Comparison of ENCODE assay signal across 1 cellular context in genomic region chr2:151363709-151364108, GRCh38.
A peak's percentile ranks its signal among the peaks of the same experiment; 100 is the strongest.
TF ChIP-seq lines count a peak whose summit lies in the region.

No MANE protein-coding gene starts in this region.

TF ChIP-seq in GM12878, 131 proteins besides CTCF, POLR2A, EP300 and RAD21 (continued from another document):
- TF ChIP-seq, protein P1, sequence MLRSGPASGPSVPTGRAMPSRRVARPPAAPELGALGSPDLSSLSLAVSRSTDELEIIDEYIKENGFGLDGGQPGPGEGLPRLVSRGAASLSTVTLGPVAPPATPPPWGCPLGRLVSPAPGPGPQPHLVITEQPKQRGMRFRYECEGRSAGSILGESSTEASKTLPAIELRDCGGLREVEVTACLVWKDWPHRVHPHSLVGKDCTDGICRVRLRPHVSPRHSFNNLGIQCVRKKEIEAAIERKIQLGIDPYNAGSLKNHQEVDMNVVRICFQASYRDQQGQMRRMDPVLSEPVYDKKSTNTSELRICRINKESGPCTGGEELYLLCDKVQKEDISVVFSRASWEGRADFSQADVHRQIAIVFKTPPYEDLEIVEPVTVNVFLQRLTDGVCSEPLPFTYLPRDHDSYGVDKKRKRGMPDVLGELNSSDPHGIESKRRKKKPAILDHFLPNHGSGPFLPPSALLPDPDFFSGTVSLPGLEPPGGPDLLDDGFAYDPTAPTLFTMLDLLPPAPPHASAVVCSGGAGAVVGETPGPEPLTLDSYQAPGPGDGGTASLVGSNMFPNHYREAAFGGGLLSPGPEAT (IDR thresholded peaks at IDR 0.05; ENCODE audit: low read depth): peak; percentile 50; the same call in 1 of the 2 replicates
- TF ChIP-seq MTA3 (IDR thresholded peaks at IDR 0.05; ENCODE audit: borderline replicate concordance, low read length): no peak
- TF ChIP-seq WRNIP1 (IDR thresholded peaks at IDR 0.05; ENCODE audit: borderline replicate concordance, low read depth, low read length): no peak
- TF ChIP-seq FOXM1 (IDR thresholded peaks at IDR 0.05; ENCODE audit: low read depth, low read length): peak; percentile 64; the same call in 1 of the 2 replicates
- TF ChIP-seq NR2C2 (IDR thresholded peaks at IDR 0.05; ENCODE audit: borderline replicate concordance, control insufficient read depth, insufficient read length, low read depth): no peak
- TF ChIP-seq SMAD1 (IDR thresholded peaks at IDR 0.05; ENCODE audit: low read depth, partially characterized antibody): no peak
- no peak for TF ChIP-seq PML (IDR thresholded peaks at IDR 0.05; ENCODE audit: low read length)
- no peak for TF ChIP-seq CHD4 (IDR thresholded peaks at IDR 0.05)
- no peak for TF ChIP-seq HCFC1 (IDR thresholded peaks at IDR 0.05; ENCODE audit: low read length)
- no peak for TF ChIP-seq NRF1 (conservative IDR thresholded peaks at IDR 0.05; ENCODE audit: low read depth, low read length)
- TF ChIP-seq ATF2 (IDR thresholded peaks at IDR 0.05; ENCODE audit: low read length): peak; percentile 63; the same call in 1 of the 2 replicates
- TF ChIP-seq, protein P2, sequence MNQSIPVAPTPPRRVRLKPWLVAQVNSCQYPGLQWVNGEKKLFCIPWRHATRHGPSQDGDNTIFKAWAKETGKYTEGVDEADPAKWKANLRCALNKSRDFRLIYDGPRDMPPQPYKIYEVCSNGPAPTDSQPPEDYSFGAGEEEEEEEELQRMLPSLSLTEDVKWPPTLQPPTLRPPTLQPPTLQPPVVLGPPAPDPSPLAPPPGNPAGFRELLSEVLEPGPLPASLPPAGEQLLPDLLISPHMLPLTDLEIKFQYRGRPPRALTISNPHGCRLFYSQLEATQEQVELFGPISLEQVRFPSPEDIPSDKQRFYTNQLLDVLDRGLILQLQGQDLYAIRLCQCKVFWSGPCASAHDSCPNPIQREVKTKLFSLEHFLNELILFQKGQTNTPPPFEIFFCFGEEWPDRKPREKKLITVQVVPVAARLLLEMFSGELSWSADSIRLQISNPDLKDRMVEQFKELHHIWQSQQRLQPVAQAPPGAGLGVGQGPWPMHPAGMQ (IDR thresholded peaks at IDR 0.05; ENCODE audit: borderline replicate concordance): no peak
- TF ChIP-seq SREBF1 (IDR thresholded peaks at IDR 0.05; ENCODE audit: low read length): no peak
- no peak for TF ChIP-seq ASH2L (IDR thresholded peaks at IDR 0.05; ENCODE audit: borderline replicate concordance, low read depth)
- TF ChIP-seq JUND (IDR thresholded peaks at IDR 0.05; ENCODE audit: low read depth, low read length): no peak
- TF ChIP-seq ZZZ3 (IDR thresholded peaks at IDR 0.05; ENCODE audit: control insufficient read depth, insufficient read length, low read depth): no peak
- TF ChIP-seq TCF12 (IDR thresholded peaks at IDR 0.05; ENCODE audit: low read depth, low read length): no peak
- no peak for TF ChIP-seq PKNOX1 (IDR thresholded peaks at IDR 0.05)
- peak in 1 of 2 experiments; percentile 21; a peak in 1 of 4 replicates for TF ChIP-seq BHLHE40 (IDR thresholded peaks at IDR 0.05; ENCODE audit: borderline replicate concordance in 1 of 2, low read depth in 2 of 2, low read length in 1 of 2)
- TF ChIP-seq POLR2AphosphoS5 (IDR thresholded peaks at IDR 0.05; ENCODE audit: low read length): no peak
- no peak for TF ChIP-seq ZBED1 (IDR thresholded peaks at IDR 0.05; ENCODE audit: borderline replicate concordance)
- no peak for TF ChIP-seq NFXL1 (IDR thresholded peaks at IDR 0.05; ENCODE audit: borderline replicate concordance)
- TF ChIP-seq E2F8 (IDR thresholded peaks at IDR 0.05; ENCODE audit: low read depth, partially characterized antibody): no peak
- no peak for TF ChIP-seq ZNF207 (IDR thresholded peaks at IDR 0.05; ENCODE audit: borderline replicate concordance)
- TF ChIP-seq ZNF592 (IDR thresholded peaks at IDR 0.05): no peak
- TF ChIP-seq RCOR1 (conservative IDR thresholded peaks at IDR 0.05; ENCODE audit: low read depth, low read length): no peak
- TF ChIP-seq MTA2 (IDR thresholded peaks at IDR 0.05; ENCODE audit: low read depth): no peak
- TF ChIP-seq MYC (IDR thresholded peaks at IDR 0.05; ENCODE audit: insufficient read depth, insufficient read length, insufficient replicate concordance, low read length, severe bottlenecking): no peak
- no peak for TF ChIP-seq STAT1 (conservative IDR thresholded peaks at IDR 0.05)
- TF ChIP-seq, protein P3, sequence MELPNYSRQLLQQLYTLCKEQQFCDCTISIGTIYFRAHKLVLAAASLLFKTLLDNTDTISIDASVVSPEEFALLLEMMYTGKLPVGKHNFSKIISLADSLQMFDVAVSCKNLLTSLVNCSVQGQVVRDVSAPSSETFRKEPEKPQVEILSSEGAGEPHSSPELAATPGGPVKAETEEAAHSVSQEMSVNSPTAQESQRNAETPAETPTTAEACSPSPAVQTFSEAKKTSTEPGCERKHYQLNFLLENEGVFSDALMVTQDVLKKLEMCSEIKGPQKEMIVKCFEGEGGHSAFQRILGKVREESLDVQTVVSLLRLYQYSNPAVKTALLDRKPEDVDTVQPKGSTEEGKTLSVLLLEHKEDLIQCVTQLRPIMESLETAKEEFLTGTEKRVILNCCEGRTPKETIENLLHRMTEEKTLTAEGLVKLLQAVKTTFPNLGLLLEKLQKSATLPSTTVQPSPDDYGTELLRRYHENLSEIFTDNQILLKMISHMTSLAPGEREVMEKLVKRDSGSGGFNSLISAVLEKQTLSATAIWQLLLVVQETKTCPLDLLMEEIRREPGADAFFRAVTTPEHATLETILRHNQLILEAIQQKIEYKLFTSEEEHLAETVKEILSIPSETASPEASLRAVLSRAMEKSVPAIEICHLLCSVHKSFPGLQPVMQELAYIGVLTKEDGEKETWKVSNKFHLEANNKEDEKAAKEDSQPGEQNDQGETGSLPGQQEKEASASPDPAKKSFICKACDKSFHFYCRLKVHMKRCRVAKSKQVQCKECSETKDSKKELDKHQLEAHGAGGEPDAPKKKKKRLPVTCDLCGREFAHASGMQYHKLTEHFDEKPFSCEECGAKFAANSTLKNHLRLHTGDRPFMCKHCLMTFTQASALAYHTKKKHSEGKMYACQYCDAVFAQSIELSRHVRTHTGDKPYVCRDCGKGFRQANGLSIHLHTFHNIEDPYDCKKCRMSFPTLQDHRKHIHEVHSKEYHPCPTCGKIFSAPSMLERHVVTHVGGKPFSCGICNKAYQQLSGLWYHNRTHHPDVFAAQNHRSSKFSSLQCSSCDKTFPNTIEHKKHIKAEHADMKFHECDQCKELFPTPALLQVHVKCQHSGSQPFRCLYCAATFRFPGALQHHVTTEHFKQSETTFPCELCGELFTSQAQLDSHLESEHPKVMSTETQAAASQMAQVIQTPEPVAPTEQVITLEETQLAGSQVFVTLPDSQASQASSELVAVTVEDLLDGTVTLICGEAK (IDR thresholded peaks at IDR 0.05; ENCODE audit: borderline replicate concordance): no peak
